ENCODE assay signal across 6 cellular contexts in genomic region chr16:668519-669171, GRCh38. TPM values are rescaled to one million over a fixed set of nuclear protein-coding genes. Genes with fewer than 3 reads are reported as not detected.
DNase-seq lines count a peak whose midpoint lies in the region; ATAC-seq, FAIRE-seq and TF ChIP-seq lines count a peak whose summit lies in the region.

No MANE protein-coding gene starts in this region.

- TF ChIP-seq POLR2A in GM12891 (IDR thresholded peaks at IDR 0.05; ENCODE audit: low read depth, low read length): no peak

- ATAC-seq in SK-N-SH treated with all-trans-retinoic acid at 6 μM for 48 hours: peak; percentile 7
- no peak for ATAC-seq in GM21360 (IDR thresholded peaks at IDR 0.05; ENCODE audit: unreplicated experiment)

- FAIRE-seq in GM12891 (lab: Jason Lieb, UNC): peak; percentile 68

- no peak for DNase-seq in GM12891 (ENCODE audit: insufficient read length, low spot score)
- peak; percentile 39 for DNase-seq in iris pigment epithelial cell (ENCODE audit: low read depth)
- DNase-seq in RPMI8226: no peak
- no peak for DNase-seq in SIG-M5 (lab: John Stamatoyannopoulos, UW)

TF ChIP-seq in GM12891, 5 proteins besides CTCF, POLR2A, EP300 and RAD21:
- TF ChIP-seq SPI1 (IDR thresholded peaks at IDR 0.05; ENCODE audit: low read depth, low read length) (no peak), PAX5 (IDR thresholded peaks at IDR 0.05; ENCODE audit: insufficient read depth, low read length, severe bottlenecking) (no peak), TAF1 (IDR thresholded peaks at IDR 0.05; ENCODE audit: low read depth, low read length) (no peak), POLR2AphosphoS5 (IDR thresholded peaks at IDR 0.05; ENCODE audit: low read depth, low read length) (no peak), POU2F2 (IDR thresholded peaks at IDR 0.05; ENCODE audit: low read depth, low read length) (no peak)

TF ChIP-seq in SK-N-SH treated with all-trans-retinoic acid at 6 μM for 48 hours, 23 proteins besides CTCF, POLR2A, EP300 and RAD21:
- TF ChIP-seq PPARA (CRISPR knock-in tag; IDR thresholded peaks at IDR 0.05; ENCODE audit: borderline replicate concordance) (no peak), TCF4 (CRISPR knock-in tag; IDR thresholded peaks at IDR 0.05; ENCODE audit: borderline replicate concordance) (no peak), ZFP30 (CRISPR knock-in tag; IDR thresholded peaks at IDR 0.05) (no peak), CSRNP3 (CRISPR knock-in tag; IDR thresholded peaks at IDR 0.05) (no peak), SNAI2 (CRISPR knock-in tag; IDR thresholded peaks at IDR 0.05) (no peak), BACH2 (CRISPR knock-in tag; IDR thresholded peaks at IDR 0.05; ENCODE audit: borderline replicate concordance) (no peak), ZFP3 (CRISPR knock-in tag; IDR thresholded peaks at IDR 0.05) (no peak), GLIS3 (CRISPR knock-in tag; IDR thresholded peaks at IDR 0.05) (no peak), ZNF8 (CRISPR knock-in tag; IDR thresholded peaks at IDR 0.05) (no peak), ZNF70 (CRISPR knock-in tag; IDR thresholded peaks at IDR 0.05) (no peak), PATZ1 (CRISPR knock-in tag; IDR thresholded peaks at IDR 0.05; ENCODE audit: borderline replicate concordance) (no peak), ESRRG (CRISPR knock-in tag; IDR thresholded peaks at IDR 0.05) (no peak)
- TF ChIP-seq, protein P1, sequence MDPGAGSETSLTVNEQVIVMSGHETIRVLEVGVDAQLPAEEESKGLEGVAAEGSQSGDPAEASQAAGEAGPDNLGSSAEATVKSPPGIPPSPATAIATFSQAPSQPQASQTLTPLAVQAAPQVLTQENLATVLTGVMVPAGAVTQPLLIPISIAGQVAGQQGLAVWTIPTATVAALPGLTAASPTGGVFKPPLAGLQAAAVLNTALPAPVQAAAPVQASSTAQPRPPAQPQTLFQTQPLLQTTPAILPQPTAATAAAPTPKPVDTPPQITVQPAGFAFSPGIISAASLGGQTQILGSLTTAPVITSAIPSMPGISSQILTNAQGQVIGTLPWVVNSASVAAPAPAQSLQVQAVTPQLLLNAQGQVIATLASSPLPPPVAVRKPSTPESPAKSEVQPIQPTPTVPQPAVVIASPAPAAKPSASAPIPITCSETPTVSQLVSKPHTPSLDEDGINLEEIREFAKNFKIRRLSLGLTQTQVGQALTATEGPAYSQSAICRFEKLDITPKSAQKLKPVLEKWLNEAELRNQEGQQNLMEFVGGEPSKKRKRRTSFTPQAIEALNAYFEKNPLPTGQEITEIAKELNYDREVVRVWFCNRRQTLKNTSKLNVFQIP (CRISPR knock-in tag; IDR thresholded peaks at IDR 0.05; ENCODE audit: borderline replicate concordance, low read depth): no peak

RNA-seq across cellular contexts. Expression of gene RHOT2, which starts 0.7 kb away (rescaled TPM):
- 73.5 TPM for polyA plus RNA-seq in GM12891 (2012; ENCODE audit: low read depth, missing spikeins)

RNA-seq across cellular contexts. Expression of gene RHBDL1, which starts 6.8 kb away (rescaled TPM):
- polyA plus RNA-seq in GM12891 (2012; ENCODE audit: low read depth, missing spikeins): 1.8 TPM

RNA-seq across cellular contexts. Expression of gene STUB1, which starts 11.6 kb away (rescaled TPM):
- polyA plus RNA-seq in GM12891 (2012; ENCODE audit: low read depth, missing spikeins): 45.0 TPM

RNA-seq across cellular contexts. Expression of gene JMJD8, which starts 15.5 kb away (rescaled TPM):
- 20.6 TPM for polyA plus RNA-seq in GM12891 (2012; ENCODE audit: low read depth, missing spikeins)

RNA-seq across cellular contexts. Expression of gene WDR90, which starts 19.5 kb away (rescaled TPM):
- 20.6 TPM for polyA plus RNA-seq in GM12891 (2012; ENCODE audit: low read depth, missing spikeins)
